In the genomic region with DNA sequence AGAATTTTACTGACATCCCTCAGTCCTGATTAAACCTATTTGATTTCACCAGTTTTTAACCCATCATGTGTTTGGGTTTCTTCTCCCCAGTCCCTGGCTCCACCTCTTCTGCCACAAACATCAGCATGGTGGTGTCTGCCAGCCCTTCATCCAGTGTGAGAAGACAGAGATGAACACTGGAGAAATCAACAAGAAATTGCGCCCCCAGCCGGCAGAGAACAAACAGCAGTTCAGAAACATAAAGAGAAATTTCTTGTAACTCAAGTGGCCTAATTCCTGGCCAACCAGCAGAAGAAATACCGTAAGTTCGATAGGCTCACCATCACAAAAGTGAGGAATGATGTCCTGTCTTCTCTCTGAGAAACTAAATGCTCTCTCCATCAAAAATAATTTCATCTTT, we compare ENCODE assay signal across 10 cellular contexts. TPM values are rescaled to one million over a fixed set of nuclear protein-coding genes. Genes with fewer than 3 reads are reported as not detected.
DNase-seq lines count a peak whose midpoint lies in the region; ATAC-seq and TF ChIP-seq lines count a peak whose summit lies in the region.
"Had no signal": no experiment of that assay in that cellular context is flagged by ENCODE, and none has a peak within 500 bp of the region (broad histone marks: within the 10 kb centered on the region; RNA-seq: fewer than 3 reads in every experiment).

No MANE protein-coding gene starts in this region.

- no TSS peak for BruUV-seq in Calu3 (replicated peaks; lab: Mats Ljungman, UMichigan)

- H3K36me3 Mint-ChIP-seq in Calu3 (ENCODE audit: insufficient read depth, unreplicated experiment) = no peaks in the 10 kb centered on the region
- no peaks in the 10 kb centered on the region for H3K36me3 Mint-ChIP-seq in WTC11
- H3K36me3 Mint-ChIP-seq: naive thymus-derived CD4-positive, alpha-beta T cell had no signal

- H3K27ac Mint-ChIP-seq in Calu3 (ENCODE audit: unreplicated experiment) (no peak overlapping the region), WTC11 (no peak overlapping the region)

- POLR2A ChIA-PET in WTC11 (lab: Charles Lee) = no interaction called here

- no peak overlapping the region for H3K4me3 Mint-ChIP-seq in Calu3 (ENCODE audit: low read depth, unreplicated experiment)
- H3K4me3 Mint-ChIP-seq in WTC11 = no peak overlapping the region
- H3K4me3 Mint-ChIP-seq: naive thymus-derived CD4-positive, alpha-beta T cell had no signal

- H3K27me3 Mint-ChIP-seq in Calu3 (ENCODE audit: unreplicated experiment) (no peaks in the 10 kb centered on the region), WTC11 (ENCODE audit: low read depth) (no peaks in the 10 kb centered on the region; the same call in 1 of the 2 replicates)

- H3K9me3 Mint-ChIP-seq in Calu3 (ENCODE audit: low read depth, unreplicated experiment) (no peaks in the 10 kb centered on the region), WTC11 (peaks cover 6% of the 10 kb centered on the region)
- H3K9me3 Mint-ChIP-seq: naive thymus-derived CD4-positive, alpha-beta T cell had no signal

- DNase-seq in Calu3 (no peak), GM13977 (ENCODE audit: low spot score) (no peak), WTC11 (ENCODE audit: low spot score) (peak; percentile 75), iPS-NIHi7 (ENCODE audit: extremely low spot score) (peak; percentile 54), DMS79 (lab: John Stamatoyannopoulos, UW) (no peak), activated gamma-delta T cell (lab: John Stamatoyannopoulos, UW) (no peak)
- DNase-seq: activated naive CD4-positive, alpha-beta T cell; naive thymus-derived CD4-positive, alpha-beta T cell had no signal

- ATAC-seq in WTC11 (peak; percentile 65), HG03432 (IDR thresholded peaks at IDR 0.05; ENCODE audit: unreplicated experiment) (no peak), HG02763 (IDR thresholded peaks at IDR 0.05; ENCODE audit: unreplicated experiment) (no peak)
- ATAC-seq: naive thymus-derived CD4-positive, alpha-beta T cell had no signal

- intact Hi-C loops in Calu3 (cut with micrococcal nuclease; ENCODE audit: unreplicated experiment) = no loop called here

- CTCF ChIA-PET in Calu3 (lab: Charles Lee) (no interaction called here), WTC11 (lab: Charles Lee) (interaction anchor here (0.6 to 2.7 kb wide), 7 partner anchors 9 to 137 kb away, joined by 3 to 17 read pairs (median 6); partner anchors contain the start of gene S100A11)

- in situ Hi-C loops in GM13977 (cut with MboI; ENCODE audit: low pct_unique_long_range_greater_than_20kb, low sequenced_read_pairs, unreplicated experiment) = no loop called here

- peaks cover 22% of the 10 kb centered on the region for H3K4me1 Mint-ChIP-seq in Calu3 (ENCODE audit: low read depth, unreplicated experiment)
- peaks cover 35% of the 10 kb centered on the region for H3K4me1 Mint-ChIP-seq in WTC11

- TF ChIP-seq CTCF in Calu3 (IDR thresholded peaks at IDR 0.05; ENCODE audit: unreplicated experiment) (peak; percentile 32), GM13977 (IDR thresholded peaks at IDR 0.05; ENCODE audit: extremely low read depth, insufficient read depth, missing control alignments) (peak; percentile 37), WTC11 (IDR thresholded peaks at IDR 0.05) (peak; percentile 62)

TF ChIP-seq in WTC11, 78 proteins besides CTCF, POLR2A, EP300 and RAD21:
- TF ChIP-seq, protein P1, sequence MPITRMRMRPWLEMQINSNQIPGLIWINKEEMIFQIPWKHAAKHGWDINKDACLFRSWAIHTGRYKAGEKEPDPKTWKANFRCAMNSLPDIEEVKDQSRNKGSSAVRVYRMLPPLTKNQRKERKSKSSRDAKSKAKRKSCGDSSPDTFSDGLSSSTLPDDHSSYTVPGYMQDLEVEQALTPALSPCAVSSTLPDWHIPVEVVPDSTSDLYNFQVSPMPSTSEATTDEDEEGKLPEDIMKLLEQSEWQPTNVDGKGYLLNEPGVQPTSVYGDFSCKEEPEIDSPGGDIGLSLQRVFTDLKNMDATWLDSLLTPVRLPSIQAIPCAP (CRISPR knock-in tag; IDR thresholded peaks at IDR 0.05) = no peak
- TF ChIP-seq ZNF317 (CRISPR knock-in tag; IDR thresholded peaks at IDR 0.05; ENCODE audit: borderline replicate concordance, low read depth) = no peak
- no peak for TF ChIP-seq ZBTB21 (CRISPR knock-in tag; IDR thresholded peaks at IDR 0.05; ENCODE audit: borderline replicate concordance)
- no peak for TF ChIP-seq ATF6 (CRISPR knock-in tag; IDR thresholded peaks at IDR 0.05)
- no peak for TF ChIP-seq SMAD3 (CRISPR knock-in tag; IDR thresholded peaks at IDR 0.05; ENCODE audit: borderline replicate concordance)
- TF ChIP-seq NFATC4 (CRISPR knock-in tag; IDR thresholded peaks at IDR 0.05) = no peak
- no peak for TF ChIP-seq CBFB (CRISPR knock-in tag; IDR thresholded peaks at IDR 0.05; ENCODE audit: low read depth)
- no peak for TF ChIP-seq ELF4 (CRISPR knock-in tag; IDR thresholded peaks at IDR 0.05; ENCODE audit: low read depth)
- TF ChIP-seq ETV6 (CRISPR knock-in tag; IDR thresholded peaks at IDR 0.05) = no peak
- TF ChIP-seq, protein P2, sequence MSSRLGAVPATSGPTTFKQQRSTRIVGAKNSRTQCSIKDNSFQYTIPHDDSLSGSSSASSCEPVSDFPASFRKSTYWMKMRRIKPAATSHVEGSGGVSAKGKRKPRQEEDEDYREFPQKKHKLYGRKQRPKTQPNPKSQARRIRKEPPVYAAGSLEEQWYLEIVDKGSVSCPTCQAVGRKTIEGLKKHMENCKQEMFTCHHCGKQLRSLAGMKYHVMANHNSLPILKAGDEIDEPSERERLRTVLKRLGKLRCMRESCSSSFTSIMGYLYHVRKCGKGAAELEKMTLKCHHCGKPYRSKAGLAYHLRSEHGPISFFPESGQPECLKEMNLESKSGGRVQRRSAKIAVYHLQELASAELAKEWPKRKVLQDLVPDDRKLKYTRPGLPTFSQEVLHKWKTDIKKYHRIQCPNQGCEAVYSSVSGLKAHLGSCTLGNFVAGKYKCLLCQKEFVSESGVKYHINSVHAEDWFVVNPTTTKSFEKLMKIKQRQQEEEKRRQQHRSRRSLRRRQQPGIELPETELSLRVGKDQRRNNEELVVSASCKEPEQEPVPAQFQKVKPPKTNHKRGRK (CRISPR knock-in tag; IDR thresholded peaks at IDR 0.05; ENCODE audit: borderline replicate concordance) = no peak

RNA-seq across cellular contexts. Expression of gene S100A11, which starts 18.3 kb away (rescaled TPM):
- total RNA-seq in Calu3 (2022) (1,217 and 1,326 TPM in 2 replicates), WTC11 (2021) (126 to 181 TPM (median 163 TPM) in 3 replicates)

RNA-seq across cellular contexts. Expression of gene S100A10, which starts 24.9 kb away (rescaled TPM):
- total RNA-seq in Calu3 (2022) (882 and 921 TPM in 2 replicates), WTC11 (2021) (150 to 161 TPM (median 159 TPM) in 3 replicates)

Comparison
In these comparisons a context has a peak if more than half of its experiments do, and no peak if none do; other contexts are left out.
1. DNase-seq: peak in WTC11 (single experiment) and iPS-NIHi7 (single experiment); none in Calu3 (single experiment), GM13977 (single experiment), DMS79 (single experiment) and activated gamma-delta T cell (single experiment).
2. Peak in every context shown above with its lines, with median percentiles within 50 percentile points of each other: CTCF ChIP-seq.